12 cellular contexts compared by ENCODE assay signal in genomic region chr1:6544831-6545230, GRCh38. TPM values are rescaled to one million over a fixed set of nuclear protein-coding genes. Genes with fewer than 3 reads are reported as not detected.
DNase-seq lines count a peak whose midpoint lies in the region; ATAC-seq and TF ChIP-seq lines count a peak whose summit lies in the region.
"Had no signal": no experiment of that assay in that cellular context is flagged by ENCODE, and none has a peak within 500 bp of the region (broad histone marks: within the 10 kb centered on the region; RNA-seq: fewer than 3 reads in every experiment).

No MANE protein-coding gene starts in this region.

- peak overlapping the region; percentile 77 for H3K27ac Mint-ChIP-seq in activated naive CD4-positive, alpha-beta T cell treated with anti-CD3 and anti-CD28 coated beads for 36 hours
- peak overlapping the region; percentile 98 for H3K27ac Mint-ChIP-seq in T-helper 17 cell
- peak overlapping the region; percentile 17 for H3K27ac Mint-ChIP-seq in endothelial cell (ENCODE audit: unreplicated experiment)
- peak overlapping the region; percentile 77 for H3K27ac Mint-ChIP-seq in stimulated activated effector memory CD8-positive, alpha-beta T cell treated with anti-CD3 and anti-CD28 coated beads, Interleukin-12 subunit alpha, Interleukin-12 subunit beta, amount 100 ng/mL, for 72 hours

- no peak for DNase-seq in activated naive CD4-positive, alpha-beta T cell treated with anti-CD3 and anti-CD28 coated beads for 36 hours
- DNase-seq in activated naive CD4-positive, alpha-beta T cell treated with anti-CD3 and anti-CD28 coated beads, Interleukin-2, amount 50 U/mL, for 16 hours = no peak
- DNase-seq in T-helper 17 cell = no peak
- DNase-seq in endothelial cell (ENCODE audit: low spot score) = no peak
- no peak for DNase-seq in stimulated activated effector memory CD8-positive, alpha-beta T cell treated with anti-CD3 and anti-CD28 coated beads, Interleukin-12 subunit alpha, Interleukin-12 subunit beta, amount 100 ng/mL, for 72 hours (ENCODE audit: low spot score in 2 of 2)
- no peak for DNase-seq in NCI-H69 (lab: John Stamatoyannopoulos, UW)
- DNase-seq: GDM1, NCI-H187 treated with DMSO at 0.1 percent for 48 hours, trophoblast cell had no signal

- H3K9me3 ChIP-seq in T-helper 17 cell (ENCODE audit: control insufficient read depth, low read length, poor library complexity, severe bottlenecking) = no peaks in the 10 kb centered on the region
- H3K9me3 ChIP-seq: right atrium auricular region had no signal

- no peak for TF ChIP-seq CTCF in endothelial cell (IDR thresholded peaks at IDR 0.05; ENCODE audit: unreplicated experiment)

- ATAC-seq in T-helper 17 cell (no peak), HG03469 (IDR thresholded peaks at IDR 0.05; ENCODE audit: unreplicated experiment) (no peak), GM18907 (IDR thresholded peaks at IDR 0.05; ENCODE audit: unreplicated experiment) (no peak)
- peak; percentile 84 for ATAC-seq in stimulated activated effector memory CD8-positive, alpha-beta T cell treated with anti-CD3 and anti-CD28 coated beads, Interleukin-12 subunit alpha, Interleukin-12 subunit beta, amount 100 ng/mL, for 72 hours

- CTCF ChIA-PET in activated naive CD4-positive, alpha-beta T cell treated with anti-CD3 and anti-CD28 coated beads for 36 hours (lab: Charles Lee) = no interaction called here

- intact Hi-C loops in activated naive CD4-positive, alpha-beta T cell treated with anti-CD3 and anti-CD28 coated beads for 36 hours (cut with micrococcal nuclease) = loop anchor here (5.0 kb wide), 1 partner anchor 82 kb away; no protein-coding TSS in a partner anchor

- H3K36me3 Mint-ChIP-seq in activated naive CD4-positive, alpha-beta T cell treated with anti-CD3 and anti-CD28 coated beads for 36 hours (ENCODE audit: low read depth) = peaks cover 40% of the 10 kb centered on the region
- H3K36me3 Mint-ChIP-seq in T-helper 17 cell (ENCODE audit: low read depth) = peaks cover 4% of the 10 kb centered on the region
- H3K36me3 Mint-ChIP-seq in endothelial cell (ENCODE audit: low read depth, unreplicated experiment) = peaks cover 24% of the 10 kb centered on the region
- peaks cover 100% of the 10 kb centered on the region for H3K36me3 Mint-ChIP-seq in stimulated activated effector memory CD8-positive, alpha-beta T cell treated with anti-CD3 and anti-CD28 coated beads, Interleukin-12 subunit alpha, Interleukin-12 subunit beta, amount 100 ng/mL, for 72 hours

- no peaks in the 10 kb centered on the region for H3K9me3 Mint-ChIP-seq in activated naive CD4-positive, alpha-beta T cell treated with anti-CD3 and anti-CD28 coated beads for 36 hours
- H3K9me3 Mint-ChIP-seq in endothelial cell (ENCODE audit: unreplicated experiment) = no peaks in the 10 kb centered on the region
- no peaks in the 10 kb centered on the region for H3K9me3 Mint-ChIP-seq in stimulated activated effector memory CD8-positive, alpha-beta T cell treated with anti-CD3 and anti-CD28 coated beads, Interleukin-12 subunit alpha, Interleukin-12 subunit beta, amount 100 ng/mL, for 72 hours

- no peak overlapping the region for H3K4me3 Mint-ChIP-seq in activated naive CD4-positive, alpha-beta T cell treated with anti-CD3 and anti-CD28 coated beads for 36 hours
- H3K4me3 Mint-ChIP-seq in T-helper 17 cell (peak overlapping the region; percentile 84), endothelial cell (ENCODE audit: unreplicated experiment) (peak overlapping the region; percentile 52)
- no peak overlapping the region for H3K4me3 Mint-ChIP-seq in stimulated activated effector memory CD8-positive, alpha-beta T cell treated with anti-CD3 and anti-CD28 coated beads, Interleukin-12 subunit alpha, Interleukin-12 subunit beta, amount 100 ng/mL, for 72 hours

- H3K4me1 Mint-ChIP-seq in activated naive CD4-positive, alpha-beta T cell treated with anti-CD3 and anti-CD28 coated beads for 36 hours (ENCODE audit: low read depth) = peaks cover 31% of the 10 kb centered on the region
- H3K4me1 Mint-ChIP-seq in T-helper 17 cell (peaks cover 27% of the 10 kb centered on the region), endothelial cell (ENCODE audit: unreplicated experiment) (peaks cover 23% of the 10 kb centered on the region)
- peaks cover 26% of the 10 kb centered on the region for H3K4me1 Mint-ChIP-seq in stimulated activated effector memory CD8-positive, alpha-beta T cell treated with anti-CD3 and anti-CD28 coated beads, Interleukin-12 subunit alpha, Interleukin-12 subunit beta, amount 100 ng/mL, for 72 hours

- H3K27me3 Mint-ChIP-seq in activated naive CD4-positive, alpha-beta T cell treated with anti-CD3 and anti-CD28 coated beads for 36 hours (ENCODE audit: low read depth) = no peaks in the 10 kb centered on the region
- H3K27me3 Mint-ChIP-seq in T-helper 17 cell = no peaks in the 10 kb centered on the region
- peaks cover 1% of the 10 kb centered on the region for H3K27me3 Mint-ChIP-seq in endothelial cell (ENCODE audit: unreplicated experiment)

RNA-seq across cellular contexts. Expression of gene NOL9, which starts 9.5 kb away (rescaled TPM):
- 10 to 100 TPM; 24.6 to 29.6 TPM for total RNA-seq in activated naive CD4-positive, alpha-beta T cell treated with anti-CD3 and anti-CD28 coated beads for 36 hours
- total RNA-seq in T-helper 17 cell = 10 to 100 TPM; 62.3 to 77.7 TPM
- total RNA-seq in endothelial cell (ENCODE audit: unreplicated experiment) = 26.9 TPM

RNA-seq across cellular contexts. Expression of gene TAS1R1, which starts 10.3 kb away (rescaled TPM):
- total RNA-seq in activated naive CD4-positive, alpha-beta T cell treated with anti-CD3 and anti-CD28 coated beads for 36 hours = not detected
- not detected for total RNA-seq in T-helper 17 cell
- total RNA-seq in endothelial cell (ENCODE audit: unreplicated experiment) = not detected
- total RNA-seq: right atrium auricular region had no signal

RNA-seq across cellular contexts. Expression of gene ZBTB48, which starts 35.0 kb away (rescaled TPM):
- total RNA-seq in activated naive CD4-positive, alpha-beta T cell treated with anti-CD3 and anti-CD28 coated beads for 36 hours = 10 to 100 TPM; 15.0 to 18.3 TPM
- total RNA-seq in T-helper 17 cell (10 to 100 TPM; 34.0 to 34.2 TPM), endothelial cell (ENCODE audit: unreplicated experiment) (32.2 TPM)

RNA-seq across cellular contexts. Expression of gene PLEKHG5, which starts 53.4 kb away (rescaled TPM):
- 1 to 10 TPM; 1.7 to 1.8 TPM for total RNA-seq in activated naive CD4-positive, alpha-beta T cell treated with anti-CD3 and anti-CD28 coated beads for 36 hours
- total RNA-seq in T-helper 17 cell (10 to 100 TPM; 10.8 to 12.8 TPM), endothelial cell (ENCODE audit: unreplicated experiment) (109 TPM)

RNA-seq across cellular contexts. Expression of gene KLHL21, which starts 57.8 kb away (rescaled TPM):
- 10 to 100 TPM; 21.0 to 23.3 TPM for total RNA-seq in activated naive CD4-positive, alpha-beta T cell treated with anti-CD3 and anti-CD28 coated beads for 36 hours
- total RNA-seq in T-helper 17 cell (10 to 100 TPM; 26.1 to 33.8 TPM), endothelial cell (ENCODE audit: unreplicated experiment) (5.0 TPM)

Comparison
In these comparisons a context has a peak if more than half of its experiments do, and no peak if none do; other contexts are left out.
1. H3K27ac Mint-ChIP-seq: peak in every context shown above with its lines; median percentile 98 in T-helper 17 cell; 77 in activated naive CD4-positive, alpha-beta T cell treated with anti-CD3 and anti-CD28 coated beads for 36 hours; 77 in stimulated activated effector memory CD8-positive, alpha-beta T cell treated with anti-CD3 and anti-CD28 coated beads, Interleukin-12 subunit alpha, Interleukin-12 subunit beta, amount 100 ng/mL, for 72 hours; 17 in endothelial cell.
2. H3K4me3 Mint-ChIP-seq: peak in T-helper 17 cell (single experiment) and endothelial cell (single experiment); none in activated naive CD4-positive, alpha-beta T cell treated with anti-CD3 and anti-CD28 coated beads for 36 hours (single experiment) and stimulated activated effector memory CD8-positive, alpha-beta T cell treated with anti-CD3 and anti-CD28 coated beads, Interleukin-12 subunit alpha, Interleukin-12 subunit beta, amount 100 ng/mL, for 72 hours (single experiment).